Comparison of ENCODE assay signal across 14 cellular contexts in the genomic region with DNA sequence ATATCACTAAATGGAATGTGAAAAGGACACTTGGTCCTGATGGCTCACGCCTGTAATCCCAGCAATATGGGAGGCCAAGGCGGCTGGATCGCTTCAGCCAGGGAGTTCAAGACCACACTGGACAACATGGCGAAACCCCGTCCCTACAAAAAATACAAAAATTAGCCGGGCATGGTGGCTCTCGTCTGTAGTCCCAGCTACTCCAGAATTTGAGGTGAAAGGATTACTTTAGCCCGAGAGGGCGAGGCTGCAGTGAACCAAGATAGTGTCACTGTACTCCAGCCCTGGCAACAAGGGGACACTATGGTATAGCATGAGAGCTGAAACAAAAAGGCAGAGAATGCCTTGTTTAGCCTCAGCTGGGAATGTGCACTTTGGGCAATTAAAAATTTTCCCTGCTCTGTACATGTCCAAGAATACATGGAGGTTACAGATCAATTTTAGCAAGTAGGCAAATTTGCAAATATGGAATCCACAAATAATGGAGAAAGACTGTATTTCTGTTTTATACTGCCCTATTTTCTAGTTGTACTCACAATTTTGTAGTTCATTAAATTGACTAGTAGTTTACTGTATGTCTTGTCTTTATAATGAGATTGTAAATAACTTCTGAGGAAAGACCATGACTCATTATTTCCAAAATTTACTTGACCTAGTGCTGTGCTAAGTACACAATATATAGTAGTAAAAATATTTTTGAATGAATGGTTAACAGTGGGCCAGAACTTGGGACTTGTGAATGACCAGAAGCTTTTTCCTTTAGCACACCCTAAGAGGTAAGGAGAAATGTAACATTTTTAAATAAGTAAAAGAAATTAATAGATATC.
"Had no signal": no experiment of that assay in that cellular context is flagged by ENCODE, and none has a peak within 500 bp of the region (broad histone marks: within the 10 kb centered on the region; RNA-seq: fewer than 3 reads in every experiment).

No MANE protein-coding gene starts in this region.

- H3K4me3 Mint-ChIP-seq: T-cell had no signal

- H3K36me3 Mint-ChIP-seq: activated naive CD8-positive, alpha-beta T cell; natural killer cell; T-cell had no signal

- H3K27ac Mint-ChIP-seq: activated naive CD8-positive, alpha-beta T cell; activated T-cell treated with anti-CD3 and anti-CD28 coated beads, Interleukin-2, amount 50 U/mL, for 72 hours; natural killer cell; stimulated activated effector memory CD8-positive, alpha-beta T cell treated with anti-CD3 and anti-CD28 coated beads, Interleukin-12 subunit alpha, Interleukin-12 subunit beta, amount 100 ng/mL, for 72 hours; T-cell had no signal

- DNase-seq: activated CD8-positive, alpha-beta memory T cell treated with anti-CD3 and anti-CD28 coated beads for 24 hours; activated CD8-positive, alpha-beta memory T cell treated with anti-CD3 and anti-CD28 coated beads, Interleukin-2, amount 50 U/mL, for 48 hours; activated gamma-delta T cell; activated T-cell treated with anti-CD3 and anti-CD28 coated beads, Interleukin-2, amount 50 U/mL, for 72 hours; effector CD8-positive, alpha-beta T cell; esophagus squamous epithelium; left cardiac atrium; natural killer cell; stimulated activated CD4-positive, alpha-beta T cell treated with anti-CD3 and anti-CD28 coated beads, Interleukin-4, amount 100 ng/mL, for 24 hours; T-cell had no signal

- ATAC-seq: activated CD4-positive, CD25-positive, alpha-beta regulatory T cell treated with anti-CD3 and anti-CD28 coated beads, Interleukin-2, amount 50 U/mL, for 24 hours; activated T-cell treated with anti-CD3 and anti-CD28 coated beads, Interleukin-2, amount 50 U/mL, for 72 hours; left cardiac atrium; natural killer cell; sciatic nerve; stimulated activated effector memory CD8-positive, alpha-beta T cell treated with anti-CD3 and anti-CD28 coated beads, Interleukin-12 subunit alpha, Interleukin-12 subunit beta, amount 100 ng/mL, for 72 hours; T-cell had no signal

- H3K9me3 ChIP-seq: esophagus squamous epithelium had no signal

- H3K27ac ChIP-seq: esophagus squamous epithelium had no signal

- H3K4me3 ChIP-seq: esophagus squamous epithelium had no signal

- H3K27me3 Mint-ChIP-seq: activated naive CD8-positive, alpha-beta T cell; T-cell had no signal

- H3K9me3 Mint-ChIP-seq: activated T-cell treated with anti-CD3 and anti-CD28 coated beads, Interleukin-2, amount 50 U/mL, for 72 hours; natural killer cell; stimulated activated effector memory CD8-positive, alpha-beta T cell treated with anti-CD3 and anti-CD28 coated beads, Interleukin-12 subunit alpha, Interleukin-12 subunit beta, amount 100 ng/mL, for 72 hours; T-cell had no signal
